8 cellular contexts compared by ENCODE assay signal in the genomic region with DNA sequence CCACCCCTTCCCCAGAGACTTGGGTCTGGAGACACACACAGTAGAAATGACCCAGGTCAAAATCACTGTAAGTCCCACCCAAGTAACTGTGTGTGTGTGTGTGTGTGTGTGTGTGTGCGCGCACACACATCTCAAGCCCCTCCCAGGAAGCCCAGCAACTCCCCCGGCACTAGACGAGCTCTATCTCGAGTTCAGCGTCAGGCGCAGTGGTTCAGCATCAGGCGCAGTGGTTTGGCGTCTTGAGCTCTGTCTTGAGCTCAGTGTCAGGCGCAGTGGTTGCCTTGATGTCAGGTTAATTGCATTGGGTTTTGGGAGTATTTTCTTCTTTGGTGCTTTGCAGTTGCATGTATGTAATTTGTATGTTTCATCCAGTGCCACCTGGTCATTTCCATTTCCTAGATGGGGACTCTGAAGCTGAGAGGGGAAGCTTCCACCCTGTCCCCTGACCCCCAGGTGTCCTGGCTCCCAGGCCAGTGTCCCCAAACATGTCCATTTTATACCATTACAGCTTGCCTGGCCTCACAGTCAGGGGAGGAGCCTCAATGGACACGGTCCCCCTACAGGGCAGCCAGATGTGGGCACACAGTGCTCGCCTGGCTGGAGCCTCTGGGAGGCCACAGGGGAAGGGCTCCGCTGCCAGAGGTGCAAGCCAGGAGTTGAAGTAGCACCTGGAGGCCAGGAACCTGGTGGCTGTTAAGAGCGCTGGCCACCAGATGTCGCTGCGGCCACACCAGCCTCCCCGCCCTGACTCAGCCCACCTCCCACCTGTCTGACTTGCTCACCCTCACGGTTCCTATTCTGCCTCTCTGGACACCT.
DNase-seq lines count a peak whose midpoint lies in the region; ATAC-seq lines count a peak whose summit lies in the region.

No MANE protein-coding gene starts in this region.

- DNase-seq in EH (ENCODE audit: low read depth): peak; percentile 44
- DNase-seq in Kasumi-1 (lab: John Stamatoyannopoulos, UW): peak; percentile 27 to 46
- peak; percentile 4 for DNase-seq in SKM-1 (lab: John Stamatoyannopoulos, UW; ENCODE audit: unreplicated experiment)
- DNase-seq in iris pigment epithelial cell (ENCODE audit: low read depth): peak; percentile 20
- DNase-seq in stimulated activated CD4-positive, alpha-beta T cell treated with anti-CD3 and anti-CD28 coated beads, Interleukin-4, amount 100 ng/mL, for 1 hour: peak; percentile 69
- no peak for DNase-seq in globus pallidus (ENCODE audit: low spot score)

- no peaks in the 10 kb centered on the region for H3K4me1 Mint-ChIP-seq in activated naive CD8-positive, alpha-beta T cell (ENCODE audit: low read depth)

- peak overlapping the region; percentile 5 for H3K27ac Mint-ChIP-seq in activated naive CD8-positive, alpha-beta T cell

- no peak for ATAC-seq in HG03095 (IDR thresholded peaks at IDR 0.05; ENCODE audit: unreplicated experiment)

- no peak overlapping the region for H3K4me3 Mint-ChIP-seq in activated naive CD8-positive, alpha-beta T cell

- H3K36me3 Mint-ChIP-seq in activated naive CD8-positive, alpha-beta T cell: no peaks in the 10 kb centered on the region

- H3K9me3 Mint-ChIP-seq in activated naive CD8-positive, alpha-beta T cell (ENCODE audit: low read depth): no peaks in the 10 kb centered on the region

- H3K27me3 Mint-ChIP-seq in activated naive CD8-positive, alpha-beta T cell: no peaks in the 10 kb centered on the region
